ENCODE assay signal across 14 cellular contexts in genomic region chr17:41415833-41416335, GRCh38. TPM values are rescaled to one million over a fixed set of nuclear protein-coding genes. Genes with fewer than 3 reads are reported as not detected.
DNase-seq lines count a peak whose midpoint lies in the region; ATAC-seq, FAIRE-seq and TF ChIP-seq lines count a peak whose summit lies in the region.
"Had no signal": no experiment of that assay in that cellular context is flagged by ENCODE, and none has a peak within 500 bp of the region (broad histone marks: within the 10 kb centered on the region; RNA-seq: fewer than 3 reads in every experiment).

No MANE protein-coding gene starts in this region.

- peak; percentile 83 for FAIRE-seq in RCC 7860 (lab: Jason Lieb, UNC)

- peaks cover 9% of the 10 kb centered on the region for H3K27me3 Mint-ChIP-seq in progenitor cell of endocrine pancreas
- peaks cover 16% of the 10 kb centered on the region for H3K27me3 Mint-ChIP-seq in stimulated activated memory B cell treated with anti-CD40 and anti-IgM and Interleukin-4, amounts not matched to agents 10 μg/mL and 1 μg/mL and 100 μg/mL, for 72 hours
- H3K27me3 Mint-ChIP-seq: activated T-helper 17 cell treated with anti-CD3 and anti-CD28 coated beads, Interleukin-2, amount 50 U/mL, for 72 hours had no signal

- no peak overlapping the region for H3K4me3 Mint-ChIP-seq in progenitor cell of endocrine pancreas (ENCODE audit: low read depth)
- H3K4me3 Mint-ChIP-seq in stimulated activated memory B cell treated with anti-CD40 and anti-IgM and Interleukin-4, amounts not matched to agents 10 μg/mL and 1 μg/mL and 100 μg/mL, for 72 hours = no peak overlapping the region
- H3K4me3 Mint-ChIP-seq: activated T-helper 17 cell treated with anti-CD3 and anti-CD28 coated beads, Interleukin-2, amount 50 U/mL, for 72 hours had no signal

- H3K27ac Mint-ChIP-seq in progenitor cell of endocrine pancreas = peak overlapping the region; percentile 71
- no peak overlapping the region for H3K27ac Mint-ChIP-seq in stimulated activated memory B cell treated with anti-CD40 and anti-IgM and Interleukin-4, amounts not matched to agents 10 μg/mL and 1 μg/mL and 100 μg/mL, for 72 hours
- H3K27ac Mint-ChIP-seq: activated T-helper 17 cell treated with anti-CD3 and anti-CD28 coated beads, Interleukin-2, amount 50 U/mL, for 72 hours had no signal

- no peaks in the 10 kb centered on the region for H3K9me3 Mint-ChIP-seq in progenitor cell of endocrine pancreas (ENCODE audit: low read depth)
- H3K9me3 Mint-ChIP-seq in stimulated activated memory B cell treated with anti-CD40 and anti-IgM and Interleukin-4, amounts not matched to agents 10 μg/mL and 1 μg/mL and 100 μg/mL, for 72 hours = no peaks in the 10 kb centered on the region
- H3K9me3 Mint-ChIP-seq: activated T-helper 17 cell treated with anti-CD3 and anti-CD28 coated beads, Interleukin-2, amount 50 U/mL, for 72 hours had no signal

- DNase-seq in Caki2 (ENCODE audit: low read depth) = peak; percentile 72
- DNase-seq in RCC 7860 (ENCODE audit: low spot score) = peak; percentile 88
- peak; percentile 65 for DNase-seq in hepatic stellate cell (ENCODE audit: low spot score)
- DNase-seq in progenitor cell of endocrine pancreas (ENCODE audit: low spot score, unreplicated experiment) = no peak
- DNase-seq in GF-D8 (lab: John Stamatoyannopoulos, UW) = no peak
- no peak for DNase-seq in COR-L47 (lab: John Stamatoyannopoulos, UW)
- DNase-seq: NCI-H526, transverse colon had no signal

- in situ Hi-C loops in Caki2 (cut with HindIII; ENCODE audit: low pct_unique_long_range_greater_than_20kb, low sequenced_read_pairs) = no loop called here

- no peak for TF ChIP-seq CTCF in progenitor cell of endocrine pancreas (IDR thresholded peaks at IDR 0.05; ENCODE audit: unreplicated experiment)

- peaks cover 20% of the 10 kb centered on the region for H3K4me1 Mint-ChIP-seq in progenitor cell of endocrine pancreas (ENCODE audit: low read depth)
- peaks cover 10% of the 10 kb centered on the region for H3K4me1 Mint-ChIP-seq in stimulated activated memory B cell treated with anti-CD40 and anti-IgM and Interleukin-4, amounts not matched to agents 10 μg/mL and 1 μg/mL and 100 μg/mL, for 72 hours

- H3K36me3 Mint-ChIP-seq in progenitor cell of endocrine pancreas (ENCODE audit: insufficient read depth) = no peaks in the 10 kb centered on the region
- no peaks in the 10 kb centered on the region for H3K36me3 Mint-ChIP-seq in stimulated activated memory B cell treated with anti-CD40 and anti-IgM and Interleukin-4, amounts not matched to agents 10 μg/mL and 1 μg/mL and 100 μg/mL, for 72 hours

- no peak for ATAC-seq in GM21526 (IDR thresholded peaks at IDR 0.05; ENCODE audit: low FRiP score, unreplicated experiment)
- no peak for ATAC-seq in stimulated activated memory B cell treated with anti-CD40 and anti-IgM and Interleukin-4, amounts not matched to agents 10 μg/mL and 1 μg/mL and 100 μg/mL, for 72 hours
- ATAC-seq: activated T-helper 17 cell treated with anti-CD3 and anti-CD28 coated beads, Interleukin-2, amount 50 U/mL, for 72 hours had no signal

RNA-seq across cellular contexts. Expression of gene KRT37, which starts 8.5 kb away (rescaled TPM):
- total RNA-seq in Caki2 (2014; rRNA removed; shearing (Covaris generic); ENCODE audit: low replicate concordance) = not detected in 2 replicates
- total RNA-seq in progenitor cell of endocrine pancreas = not detected in 2 replicates
- total RNA-seq: activated T-helper 17 cell treated with anti-CD3 and anti-CD28 coated beads, Interleukin-2, amount 50 U/mL, for 72 hours; cerebellum; lower leg skin; SK-MEL-5; transverse colon had no signal

RNA-seq across cellular contexts. Expression of gene KRT31, which starts 18.5 kb away (rescaled TPM):
- total RNA-seq in Caki2 (2014; rRNA removed; shearing (Covaris generic); ENCODE audit: low replicate concordance) = not detected in 2 replicates
- not detected in 2 replicates for total RNA-seq in progenitor cell of endocrine pancreas
- total RNA-seq: activated T-helper 17 cell treated with anti-CD3 and anti-CD28 coated beads, Interleukin-2, amount 50 U/mL, for 72 hours; cerebellum; SK-MEL-5; transverse colon had no signal

RNA-seq across cellular contexts. Expression of gene KRT38, which starts 24.9 kb away (rescaled TPM):
- total RNA-seq in Caki2 (2014; rRNA removed; shearing (Covaris generic); ENCODE audit: low replicate concordance) = not detected in 2 replicates
- total RNA-seq in progenitor cell of endocrine pancreas = not detected in 2 replicates
- total RNA-seq: activated T-helper 17 cell treated with anti-CD3 and anti-CD28 coated beads, Interleukin-2, amount 50 U/mL, for 72 hours; cerebellum; SK-MEL-5; transverse colon had no signal

RNA-seq across cellular contexts. Expression of gene KRT34, which starts 33.8 kb away (rescaled TPM):
- 0.20 TPM in 1 of 2 replicates, not detected in the other for total RNA-seq in Caki2 (2014; rRNA removed; shearing (Covaris generic); ENCODE audit: low replicate concordance)
- not detected in 2 replicates for total RNA-seq in progenitor cell of endocrine pancreas
- total RNA-seq: activated T-helper 17 cell treated with anti-CD3 and anti-CD28 coated beads, Interleukin-2, amount 50 U/mL, for 72 hours; cerebellum; SK-MEL-5; transverse colon had no signal

RNA-seq across cellular contexts. Expression of gene KRT33B, which starts 46.3 kb away (rescaled TPM):
- total RNA-seq in Caki2 (2014; rRNA removed; shearing (Covaris generic); ENCODE audit: low replicate concordance) = not detected in 2 replicates
- total RNA-seq in progenitor cell of endocrine pancreas = not detected in 2 replicates
- total RNA-seq: activated T-helper 17 cell treated with anti-CD3 and anti-CD28 coated beads, Interleukin-2, amount 50 U/mL, for 72 hours; cerebellum; SK-MEL-5; transverse colon had no signal

Comparison
In these comparisons a context has a peak if more than half of its experiments do, and no peak if none do; other contexts are left out.
1. DNase-seq: peak in Caki2 (single experiment), RCC 7860 (single experiment) and hepatic stellate cell (single experiment); none in progenitor cell of endocrine pancreas (single experiment), GF-D8 (single experiment) and COR-L47 (single experiment).